ENCODE assay signal across 29 cellular contexts in the genomic region with DNA sequence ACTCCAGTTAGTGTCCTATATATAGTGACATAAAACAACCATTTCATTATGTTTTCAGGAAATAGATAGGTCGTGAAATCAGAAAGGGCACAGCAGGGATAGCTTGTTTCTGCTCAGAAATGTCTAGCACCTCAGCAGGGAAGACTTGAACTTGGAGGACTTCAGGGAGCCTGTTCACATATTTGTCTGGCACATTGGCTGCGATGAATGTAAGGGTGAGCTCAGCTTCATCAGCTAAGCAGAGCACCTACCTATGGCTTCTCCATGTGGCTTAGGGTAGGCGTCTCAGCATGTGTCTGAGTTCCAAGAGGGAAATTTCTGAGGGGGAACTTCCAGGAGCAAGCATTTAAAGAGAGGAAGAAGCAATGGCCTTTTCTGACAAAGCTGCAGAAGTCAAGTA.
"Had no signal": no experiment of that assay in that cellular context is flagged by ENCODE, and none has a peak within 500 bp of the region (broad histone marks: within the 10 kb centered on the region; RNA-seq: fewer than 3 reads in every experiment).

No MANE protein-coding gene starts in this region.

- H3K79me2 ChIP-seq: hepatocyte had no signal

- H3K27ac Mint-ChIP-seq: activated B cell treated with CpG ODN at 0.5 μM for 24 hours; activated CD4-positive, alpha-beta memory T cell treated with anti-CD3 and anti-CD28 coated beads, Interleukin-2, amount 10 ng/mL, durations not matched to agents 7 days and 5 days; activated CD4-positive, alpha-beta T cell treated with anti-CD3 and anti-CD28 coated beads, Interleukin-2, amount 10 ng/mL, durations not matched to agents 24 days and 14 days; activated naive CD8-positive, alpha-beta T cell; activated T-cell treated with anti-CD3 and anti-CD28 coated beads, Interleukin-2, amount 50 U/mL, for 24 hours; activated T-helper 17 cell treated with anti-CD3 and anti-CD28 coated beads, Interleukin-2, amount 50 U/mL, for 72 hours; T-cell; T-helper 1 cell treated with Interleukin-12 subunit alpha and Interleukin-12 subunit beta and Interleukin-4 antibody, amounts not matched to agents 30 μg/mL and 1 μg/mL, for 36 hours had no signal

- H3K27ac ChIP-seq: body of pancreas, colonic mucosa, heart right ventricle, hepatocyte, WERI-Rb-1 had no signal

- H2AFZ ChIP-seq: hepatocyte had no signal

- H3K4me3 Mint-ChIP-seq: activated B cell treated with CpG ODN at 0.5 μM for 24 hours; activated CD4-positive, alpha-beta memory T cell treated with anti-CD3 and anti-CD28 coated beads, Interleukin-2, amount 10 ng/mL, durations not matched to agents 7 days and 5 days; activated CD4-positive, alpha-beta T cell treated with anti-CD3 and anti-CD28 coated beads, Interleukin-2, amount 10 ng/mL, durations not matched to agents 24 days and 14 days; activated naive CD8-positive, alpha-beta T cell; activated T-cell treated with anti-CD3 and anti-CD28 coated beads, Interleukin-2, amount 50 U/mL, for 24 hours; activated T-helper 17 cell treated with anti-CD3 and anti-CD28 coated beads, Interleukin-2, amount 50 U/mL, for 72 hours; T-cell; T-helper 1 cell treated with Interleukin-12 subunit alpha and Interleukin-12 subunit beta and Interleukin-4 antibody, amounts not matched to agents 30 μg/mL and 1 μg/mL, for 36 hours had no signal

- H3K27me3 ChIP-seq: body of pancreas, colonic mucosa, heart right ventricle, hepatocyte had no signal

- H3K9me3 ChIP-seq: body of pancreas, colonic mucosa had no signal

- ATAC-seq: activated CD4-positive, CD25-positive, alpha-beta regulatory T cell treated with anti-CD3 and anti-CD28 coated beads, Interleukin-2, amount 50 U/mL, for 24 hours; activated T-helper 17 cell treated with anti-CD3 and anti-CD28 coated beads, Interleukin-2, amount 50 U/mL, for 72 hours; body of pancreas; esophagus mucosa; heart right ventricle; T-cell had no signal

- H3K4me1 ChIP-seq: body of pancreas, colonic mucosa, heart right ventricle had no signal

- H3K4me3 ChIP-seq: body of pancreas, colonic mucosa, heart right ventricle, hepatocyte had no signal

- H3K36me3 Mint-ChIP-seq: activated naive CD8-positive, alpha-beta T cell; T-cell had no signal

- FAIRE-seq: astrocyte had no signal

- H3K36me3 ChIP-seq: colonic mucosa, heart right ventricle, WERI-Rb-1 had no signal

- H3K4me2 ChIP-seq: hepatocyte had no signal

- H3K9me3 Mint-ChIP-seq: activated CD4-positive, alpha-beta T cell treated with anti-CD3 and anti-CD28 coated beads, Interleukin-2, amount 10 ng/mL, durations not matched to agents 24 days and 14 days; T-helper 1 cell treated with Interleukin-12 subunit alpha and Interleukin-12 subunit beta and Interleukin-4 antibody, amounts not matched to agents 30 μg/mL and 1 μg/mL, for 36 hours had no signal

- H3K4me1 Mint-ChIP-seq: activated B cell treated with CpG ODN at 0.5 μM for 24 hours; activated CD4-positive, alpha-beta memory T cell treated with anti-CD3 and anti-CD28 coated beads, Interleukin-2, amount 10 ng/mL, durations not matched to agents 7 days and 5 days; activated CD4-positive, alpha-beta T cell treated with anti-CD3 and anti-CD28 coated beads, Interleukin-2, amount 10 ng/mL, durations not matched to agents 24 days and 14 days; activated T-helper 17 cell treated with anti-CD3 and anti-CD28 coated beads, Interleukin-2, amount 50 U/mL, for 72 hours; T-cell had no signal

- H3K27me3 Mint-ChIP-seq: activated B cell treated with CpG ODN at 0.5 μM for 24 hours; activated CD4-positive, alpha-beta memory T cell treated with anti-CD3 and anti-CD28 coated beads, Interleukin-2, amount 10 ng/mL, durations not matched to agents 7 days and 5 days; activated CD4-positive, alpha-beta T cell treated with anti-CD3 and anti-CD28 coated beads, Interleukin-2, amount 10 ng/mL, durations not matched to agents 24 days and 14 days; activated naive CD8-positive, alpha-beta T cell; activated T-cell treated with anti-CD3 and anti-CD28 coated beads, Interleukin-2, amount 50 U/mL, for 24 hours; activated T-helper 17 cell treated with anti-CD3 and anti-CD28 coated beads, Interleukin-2, amount 50 U/mL, for 72 hours; T-cell had no signal

- DNase-seq: activated B cell treated with CpG ODN at 0.5 μM for 24 hours; activated CD4-positive, alpha-beta memory T cell treated with anti-CD3 and anti-CD28 coated beads, Interleukin-2, amount 10 ng/mL, durations not matched to agents 7 days and 5 days; activated CD4-positive, alpha-beta T cell treated with anti-CD3 and anti-CD28 coated beads, Interleukin-2, amount 10 ng/mL, durations not matched to agents 24 days and 14 days; activated CD4-positive, alpha-beta T cell treated with anti-CD3 and anti-CD28 coated beads, Interleukin-2, amount 50 U/mL, for 4 hours; activated CD8-positive, alpha-beta memory T cell treated with anti-CD3 and anti-CD28 coated beads, Interleukin-2, amount 50 U/mL, for 48 hours; activated effector memory CD4-positive, alpha-beta T cell treated with Interleukin-2 at 50 U/mL for 16 hours; activated gamma-delta T cell treated with Interleukin-2 at 50 U/mL for 16 hours; activated naive CD4-positive, alpha-beta T cell treated with anti-CD3 and anti-CD28 coated beads, Interleukin-2, amount 50 U/mL, for 16 hours; activated naive CD4-positive, alpha-beta T cell treated with Interleukin-2 at 50 U/mL for 16 hours; activated T-cell treated with anti-CD3 and anti-CD28 coated beads for 4 hours; activated T-cell treated with anti-CD3 and anti-CD28 coated beads, Interleukin-2, amount 50 U/mL, for 24 hours; amniotic stem cell; anterior cingulate cortex; body of pancreas; caudate nucleus; colonic mucosa; effector CD8-positive, alpha-beta T cell; foreskin fibroblast; heart right ventricle; T-cell; T1000; WERI-Rb-1 had no signal
